ENCODE assay signal across 10 cellular contexts in genomic region chr2:28934769-28935168, GRCh38. TPM values are rescaled to one million over a fixed set of nuclear protein-coding genes. Genes with fewer than 3 reads are reported as not detected.
"Had no signal": no experiment of that assay in that cellular context is flagged by ENCODE, and none has a peak within 500 bp of the region (broad histone marks: within the 10 kb centered on the region; RNA-seq: fewer than 3 reads in every experiment).

No MANE protein-coding gene starts in this region.

- ATAC-seq: GM23338, HCT116, K562 had no signal

- H3K9me3 ChIP-seq: HAP-1 had no signal

- H3K27ac ChIP-seq: HL-60 had no signal

- H3K4me1 ChIP-seq: HAP-1 had no signal

- DNase-seq: H7, HFFc6, IMR-90, KG1 had no signal

- H3K4me1 Mint-ChIP-seq: GM23338 had no signal

- H3K27ac Mint-ChIP-seq: GM23338, HFFc6 had no signal

- H3K9me3 Mint-ChIP-seq: GM23338, HFFc6 had no signal

- H3K4me3 ChIP-seq: GM23338, HAP-1, K562 had no signal

- H3K4me3 Mint-ChIP-seq: GM23338, HFFc6 had no signal

- FAIRE-seq: H1 had no signal

RNA-seq across cellular contexts. Expression of gene TOGARAM2, which starts 46.3 kb away (rescaled TPM):
- total RNA-seq: HFFc6, K562 had no signal
